6 cellular contexts compared by ENCODE assay signal in the genomic region with DNA sequence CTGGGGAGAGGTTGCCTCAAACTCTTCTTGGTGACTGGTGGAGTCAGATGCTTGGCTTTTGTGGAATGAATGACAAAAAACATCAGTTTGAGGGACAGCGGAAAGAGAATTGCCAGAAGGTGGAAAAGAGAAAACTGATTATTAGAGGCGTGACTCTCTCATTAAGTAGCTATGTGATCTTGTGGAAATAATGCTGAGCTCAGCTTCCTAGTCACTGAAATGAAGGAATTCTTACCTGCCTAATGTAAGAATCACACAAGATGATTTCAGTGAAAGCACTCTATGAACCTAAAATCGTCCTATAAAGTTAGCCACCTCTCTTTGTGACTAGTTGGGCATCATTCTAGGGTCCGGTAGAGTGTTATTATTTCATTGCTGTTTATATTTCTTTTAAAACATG.
"Had no signal": no experiment of that assay in that cellular context is flagged by ENCODE, and none has a peak within 500 bp of the region (broad histone marks: within the 10 kb centered on the region; RNA-seq: fewer than 3 reads in every experiment).

No MANE protein-coding gene starts in this region.

- DNase-seq: Karpas-422, KBM-7, KG1 had no signal

- H3K4me2 ChIP-seq: KMS-11 had no signal

- H3K27ac ChIP-seq: HL-60, KMS-11 had no signal

- H3K9ac ChIP-seq: KMS-11 had no signal

- FAIRE-seq: HTR-8/SVneo had no signal
